ENCODE assay signal across 8 cellular contexts in genomic region chr5:75656311-75657003, GRCh38. TPM values are rescaled to one million over a fixed set of nuclear protein-coding genes. Genes with fewer than 3 reads are reported as not detected.
DNase-seq lines count a peak whose midpoint lies in the region; ATAC-seq and TF ChIP-seq lines count a peak whose summit lies in the region.

No MANE protein-coding gene starts in this region.

- H3K4me3 Mint-ChIP-seq in type B pancreatic cell = peak overlapping the region; percentile 82

- no peak for TF ChIP-seq CTCF in type B pancreatic cell (conservative IDR thresholded peaks at IDR 0.05)

- H3K27ac Mint-ChIP-seq in type B pancreatic cell = peak overlapping the region; percentile 69

- ATAC-seq in GM19023 (IDR thresholded peaks at IDR 0.05; ENCODE audit: unreplicated experiment) (no peak), GM21515 (IDR thresholded peaks at IDR 0.05; ENCODE audit: unreplicated experiment) (no peak)

- no peaks in the 10 kb centered on the region for H3K36me3 Mint-ChIP-seq in type B pancreatic cell

- no peaks in the 10 kb centered on the region for H3K27me3 Mint-ChIP-seq in type B pancreatic cell

- H3K4me1 Mint-ChIP-seq in type B pancreatic cell (ENCODE audit: unreplicated experiment) = peaks cover 38% of the 10 kb centered on the region

- no peaks in the 10 kb centered on the region for H3K9me3 Mint-ChIP-seq in type B pancreatic cell

- DNase-seq in NCI-H2029 treated with DMSO at 0.1 percent for 48 hours (lab: John Stamatoyannopoulos, UW) (peak; percentile 38), NCI-H2029 (lab: John Stamatoyannopoulos, UW) (no peak), cerebellum (ENCODE audit: low spot score) (peak; percentile 58), lung microvascular endothelial cell (ENCODE audit: low read depth in 2 of 2) (peak; percentile 49 to 63), type B pancreatic cell (ENCODE audit: extremely low spot score, unreplicated experiment) (no peak), DMS 273 treated with DMSO at 0.1 percent for 48 hours (lab: John Stamatoyannopoulos, UW) (no peak)

RNA-seq across cellular contexts. Expression of gene ANKDD1B, which starts 45.2 kb away (rescaled TPM):
- 3.0 TPM for total RNA-seq in cerebellum
- 0.22 and 1.2 TPM in 2 replicates for total RNA-seq in lung microvascular endothelial cell
- total RNA-seq in type B pancreatic cell (ENCODE audit: low replicate concordance) = 0.93 and 1.6 TPM in 2 replicates

Comparison
In these comparisons a context has a peak if more than half of its experiments do, and no peak if none do; other contexts are left out.
1. DNase-seq: peak in NCI-H2029 treated with DMSO at 0.1 percent for 48 hours (single experiment), cerebellum (single experiment) and lung microvascular endothelial cell (2 of 2); none in NCI-H2029 (single experiment), type B pancreatic cell (single experiment) and DMS 273 treated with DMSO at 0.1 percent for 48 hours (single experiment).